Comparison of ENCODE assay signal across 21 cellular contexts in genomic region chr10:49151025-49151445, GRCh38. TPM values are rescaled to one million over a fixed set of nuclear protein-coding genes. Genes with fewer than 3 reads are reported as not detected.
"Had no signal": no experiment of that assay in that cellular context is flagged by ENCODE, and none has a peak within 500 bp of the region (broad histone marks: within the 10 kb centered on the region; RNA-seq: fewer than 3 reads in every experiment).

No MANE protein-coding gene starts in this region.

- H3K4me2 ChIP-seq: hepatocyte had no signal

- DNase-seq: activated CD4-positive, alpha-beta T cell treated with anti-CD3 and anti-CD28 coated beads for 4 hours; activated naive CD4-positive, alpha-beta T cell treated with anti-CD3 and anti-CD28 coated beads, Interleukin-2, amount 10 ng/mL, durations not matched to agents 7 days and 5 days; amniotic stem cell; body of pancreas; central memory CD4-positive, alpha-beta T cell; cortex of kidney; effector CD8-positive, alpha-beta T cell; left ventricle myocardium superior; mesendoderm; psoas muscle; sigmoid colon; stimulated activated CD4-positive, alpha-beta T cell treated with anti-CD3 and anti-CD28 coated beads, Interleukin-2, amount 100 ng/mL, for 24 hours; stimulated activated naive CD4-positive, alpha-beta T cell treated with Interleukin-2 at 50 U/mL for 16 hours; T-helper 9 cell; trophoblast cell had no signal

- H3K27me3 ChIP-seq: body of pancreas, sigmoid colon had no signal

- H3K4me3 ChIP-seq: body of pancreas, gastroesophageal sphincter, hepatocyte, psoas muscle, sigmoid colon had no signal

- H3K27ac Mint-ChIP-seq: activated naive CD4-positive, alpha-beta T cell treated with anti-CD3 and anti-CD28 coated beads, Interleukin-2, amount 10 ng/mL, durations not matched to agents 7 days and 5 days; activated T-helper 2 cell treated with anti-CD3 and anti-CD28 coated beads, Interferon-gamma antibody, Interleukin-2, Interleukin-4, amounts not matched to agents 10 μg/mL and 5 μg/mL and 100 μg/mL, durations not matched to agents 14 hours and 24 hours and 36 hours had no signal

- H3K36me3 Mint-ChIP-seq: activated naive CD4-positive, alpha-beta T cell treated with anti-CD3 and anti-CD28 coated beads, Interleukin-2, amount 10 ng/mL, durations not matched to agents 7 days and 5 days had no signal

- H3K79me2 ChIP-seq: hepatocyte had no signal

- H3K36me3 ChIP-seq: gastroesophageal sphincter, sigmoid colon had no signal

- H3K4me1 ChIP-seq: body of pancreas, gastroesophageal sphincter, psoas muscle, sigmoid colon had no signal

- H3K9me3 ChIP-seq: body of pancreas, psoas muscle had no signal

- H3K27ac ChIP-seq: body of pancreas, gastroesophageal sphincter, hepatocyte, psoas muscle, sigmoid colon had no signal

- ATAC-seq: body of pancreas, gastroesophageal sphincter, left ventricle myocardium superior, psoas muscle had no signal

- H2AFZ ChIP-seq: hepatocyte had no signal

- H3K4me3 Mint-ChIP-seq: activated naive CD4-positive, alpha-beta T cell treated with anti-CD3 and anti-CD28 coated beads, Interleukin-2, amount 10 ng/mL, durations not matched to agents 7 days and 5 days had no signal

- H3K4me1 Mint-ChIP-seq: activated naive CD4-positive, alpha-beta T cell treated with anti-CD3 and anti-CD28 coated beads, Interleukin-2, amount 10 ng/mL, durations not matched to agents 7 days and 5 days had no signal

RNA-seq across cellular contexts. Expression of gene FAM170B, which starts 17.2 kb away (rescaled TPM):
- total RNA-seq: activated T-helper 2 cell treated with anti-CD3 and anti-CD28 coated beads, Interferon-gamma antibody, Interleukin-2, Interleukin-4, amounts not matched to agents 10 μg/mL and 5 μg/mL and 100 μg/mL, durations not matched to agents 14 hours and 24 hours and 36 hours; body of pancreas; gastroesophageal sphincter; hepatocyte; kidney epithelial cell; left ventricle myocardium superior; osteoblast; psoas muscle; sigmoid colon had no signal
- polyA plus RNA-seq: hepatocyte, neural cell, sigmoid colon had no signal

RNA-seq across cellular contexts. Expression of gene TMEM273, which starts 37.2 kb away (rescaled TPM):
- total RNA-seq: osteoblast had no signal
- polyA plus RNA-seq: hepatocyte, neural cell had no signal
